Comparison of ENCODE assay signal across 33 cellular contexts in genomic region chr7:13651167-13651566, GRCh38.
"Had no signal": no experiment of that assay in that cellular context is flagged by ENCODE, and none has a peak within 500 bp of the region (broad histone marks: within the 10 kb centered on the region; RNA-seq: fewer than 3 reads in every experiment).

No MANE protein-coding gene starts in this region.

- H3K4me3 ChIP-seq: SJCRH30, SK-N-MC had no signal

- H3K4me1 ChIP-seq: SJCRH30 had no signal

- H3K27me3 Mint-ChIP-seq: activated CD4-positive, alpha-beta memory T cell treated with anti-CD3 and anti-CD28 coated beads, Interleukin-2, amount 10 ng/mL, durations not matched to agents 7 days and 5 days; activated CD8-positive, alpha-beta memory T cell treated with anti-CD3 and anti-CD28 coated beads, Interleukin-2, amount 10 ng/mL, durations not matched to agents 7 days and 5 days; activated naive CD4-positive, alpha-beta T cell treated with anti-CD3 and anti-CD28 coated beads, Interleukin-2, amount 10 ng/mL, durations not matched to agents 7 days and 5 days; activated naive CD8-positive, alpha-beta T cell; activated naive CD8-positive, alpha-beta T cell treated with anti-CD3 and anti-CD28 coated beads, Interleukin-2, amount 50 U/mL, for 24 hours; brain had no signal

- DNase-seq: activated CD4-positive, alpha-beta memory T cell treated with anti-CD3 and anti-CD28 coated beads, Interleukin-2, amount 10 ng/mL, durations not matched to agents 7 days and 5 days; activated CD4-positive, alpha-beta T cell treated with anti-CD3 and anti-CD28 coated beads for 1 hour; activated CD4-positive, alpha-beta T cell treated with anti-CD3 and anti-CD28 coated beads for 48 hours; activated CD4-positive, CD25-positive, alpha-beta regulatory T cell; activated CD8-positive, alpha-beta memory T cell treated with anti-CD3 and anti-CD28 coated beads for 24 hours; activated CD8-positive, alpha-beta memory T cell treated with anti-CD3 and anti-CD28 coated beads, Interleukin-2, amount 10 ng/mL, durations not matched to agents 7 days and 5 days; activated CD8-positive, alpha-beta memory T cell treated with anti-CD3 and anti-CD28 coated beads, Interleukin-2, amount 50 U/mL, for 48 hours; activated effector memory CD4-positive, alpha-beta T cell treated with Interleukin-2 at 50 U/mL for 16 hours; activated naive CD4-positive, alpha-beta T cell treated with anti-CD3 and anti-CD28 coated beads, Interleukin-2, amount 10 ng/mL, durations not matched to agents 7 days and 5 days; activated naive CD8-positive, alpha-beta T cell treated with anti-CD3 and anti-CD28 coated beads, Interleukin-2, amount 50 U/mL, for 24 hours; activated T-cell treated with anti-CD3 and anti-CD28 coated beads, Interleukin-2, amount 50 U/mL, for 48 hours; anterior cingulate cortex; NCI-H1092 treated with DMSO at 0.1 percent for 48 hours; NCI-H1417; NCI-H146; NCI-H187; NCI-H2029 treated with DMSO at 0.1 percent for 48 hours; NCI-H2171 treated with DMSO at 0.1 percent for 48 hours; NCI-H2227 treated with DMSO at 0.1 percent for 48 hours; NCI-H446; NCI-H510A treated with DMSO at 0.1 percent for 48 hours; NCI-H69; NCI-H82; SHP77; SJCRH30; T1000; WERI-Rb-1 had no signal

- H3K9me3 ChIP-seq: SJCRH30 had no signal

- H3K36me3 ChIP-seq: SJCRH30, WERI-Rb-1 had no signal

- H3K27me3 ChIP-seq: SJCRH30 had no signal

- H3K9ac ChIP-seq: KMS-11 had no signal

- ATAC-seq: activated CD8-positive, alpha-beta memory T cell treated with anti-CD3 and anti-CD28 coated beads, Interleukin-2, amount 10 ng/mL, durations not matched to agents 7 days and 5 days; activated naive CD8-positive, alpha-beta T cell treated with anti-CD3 and anti-CD28 coated beads, Interleukin-2, amount 50 U/mL, for 24 hours; Panc1 had no signal

- H3K4me3 Mint-ChIP-seq: activated CD4-positive, alpha-beta memory T cell treated with anti-CD3 and anti-CD28 coated beads, Interleukin-2, amount 10 ng/mL, durations not matched to agents 7 days and 5 days; activated CD8-positive, alpha-beta memory T cell treated with anti-CD3 and anti-CD28 coated beads, Interleukin-2, amount 10 ng/mL, durations not matched to agents 7 days and 5 days; activated naive CD4-positive, alpha-beta T cell treated with anti-CD3 and anti-CD28 coated beads, Interleukin-2, amount 10 ng/mL, durations not matched to agents 7 days and 5 days; activated naive CD8-positive, alpha-beta T cell; activated naive CD8-positive, alpha-beta T cell treated with anti-CD3 and anti-CD28 coated beads, Interleukin-2, amount 50 U/mL, for 24 hours; brain had no signal

- FAIRE-seq: bronchial epithelial cell had no signal

- H3K36me3 Mint-ChIP-seq: activated CD8-positive, alpha-beta memory T cell treated with anti-CD3 and anti-CD28 coated beads, Interleukin-2, amount 10 ng/mL, durations not matched to agents 7 days and 5 days; activated naive CD4-positive, alpha-beta T cell treated with anti-CD3 and anti-CD28 coated beads, Interleukin-2, amount 10 ng/mL, durations not matched to agents 7 days and 5 days; activated naive CD8-positive, alpha-beta T cell; brain had no signal

- H3K9me3 Mint-ChIP-seq: activated CD4-positive, alpha-beta memory T cell treated with anti-CD3 and anti-CD28 coated beads, Interleukin-2, amount 10 ng/mL, durations not matched to agents 7 days and 5 days; activated naive CD8-positive, alpha-beta T cell treated with anti-CD3 and anti-CD28 coated beads, Interleukin-2, amount 50 U/mL, for 24 hours; brain had no signal

- H3K27ac Mint-ChIP-seq: activated CD4-positive, alpha-beta memory T cell treated with anti-CD3 and anti-CD28 coated beads, Interleukin-2, amount 10 ng/mL, durations not matched to agents 7 days and 5 days; activated CD8-positive, alpha-beta memory T cell treated with anti-CD3 and anti-CD28 coated beads, Interleukin-2, amount 10 ng/mL, durations not matched to agents 7 days and 5 days; activated naive CD4-positive, alpha-beta T cell treated with anti-CD3 and anti-CD28 coated beads, Interleukin-2, amount 10 ng/mL, durations not matched to agents 7 days and 5 days; activated naive CD8-positive, alpha-beta T cell; activated naive CD8-positive, alpha-beta T cell treated with anti-CD3 and anti-CD28 coated beads, Interleukin-2, amount 50 U/mL, for 24 hours; brain had no signal

- H3K4me1 Mint-ChIP-seq: activated CD4-positive, alpha-beta memory T cell treated with anti-CD3 and anti-CD28 coated beads, Interleukin-2, amount 10 ng/mL, durations not matched to agents 7 days and 5 days; activated CD8-positive, alpha-beta memory T cell treated with anti-CD3 and anti-CD28 coated beads, Interleukin-2, amount 10 ng/mL, durations not matched to agents 7 days and 5 days; activated naive CD4-positive, alpha-beta T cell treated with anti-CD3 and anti-CD28 coated beads, Interleukin-2, amount 10 ng/mL, durations not matched to agents 7 days and 5 days; activated naive CD8-positive, alpha-beta T cell treated with anti-CD3 and anti-CD28 coated beads, Interleukin-2, amount 50 U/mL, for 24 hours; brain had no signal

- H3K27ac ChIP-seq: KMS-11, SJCRH30, SK-N-MC, WERI-Rb-1 had no signal

- H3K4me2 ChIP-seq: KMS-11 had no signal
